In the genomic region with DNA sequence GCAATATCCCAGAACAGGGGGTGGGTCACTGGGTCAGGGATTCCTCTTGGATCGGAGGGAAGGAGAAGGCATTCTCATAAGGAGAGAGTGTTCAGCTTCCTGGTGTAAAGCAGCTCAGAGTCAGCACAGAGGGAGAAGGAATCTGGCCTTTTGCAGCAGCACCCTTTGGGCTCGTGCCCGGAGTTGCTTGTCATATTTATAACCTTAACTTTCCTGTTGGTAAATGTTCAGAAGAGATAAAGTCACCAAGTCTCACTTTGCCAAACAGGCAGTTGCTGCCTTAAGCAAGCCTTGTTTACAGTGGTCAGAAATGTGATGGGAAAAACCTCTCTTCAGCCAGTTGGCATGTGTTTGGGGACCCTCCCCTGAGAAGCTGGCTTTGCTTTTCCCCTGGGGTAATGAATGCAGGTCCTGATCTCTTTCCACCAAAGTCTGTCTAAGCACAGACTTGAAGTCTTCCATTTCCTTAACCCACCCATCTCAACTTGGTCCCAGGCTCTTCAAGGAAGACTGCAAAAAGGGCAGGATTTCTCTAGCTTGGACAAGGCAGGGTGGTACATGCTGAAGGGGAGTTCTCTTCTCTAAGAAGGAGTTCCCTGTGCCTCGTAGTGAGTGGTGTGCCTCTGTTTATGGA, we compare ENCODE assay signal across 1 cellular context.
A peak's percentile ranks its signal among the peaks of the same experiment; 100 is the strongest.
TF ChIP-seq lines count a peak whose summit lies in the region.

No MANE protein-coding gene starts in this region.

TF ChIP-seq in K562, 482 proteins besides CTCF, POLR2A, EP300 and RAD21 (continued from another document and continues in another):
- TF ChIP-seq, protein P1, sequence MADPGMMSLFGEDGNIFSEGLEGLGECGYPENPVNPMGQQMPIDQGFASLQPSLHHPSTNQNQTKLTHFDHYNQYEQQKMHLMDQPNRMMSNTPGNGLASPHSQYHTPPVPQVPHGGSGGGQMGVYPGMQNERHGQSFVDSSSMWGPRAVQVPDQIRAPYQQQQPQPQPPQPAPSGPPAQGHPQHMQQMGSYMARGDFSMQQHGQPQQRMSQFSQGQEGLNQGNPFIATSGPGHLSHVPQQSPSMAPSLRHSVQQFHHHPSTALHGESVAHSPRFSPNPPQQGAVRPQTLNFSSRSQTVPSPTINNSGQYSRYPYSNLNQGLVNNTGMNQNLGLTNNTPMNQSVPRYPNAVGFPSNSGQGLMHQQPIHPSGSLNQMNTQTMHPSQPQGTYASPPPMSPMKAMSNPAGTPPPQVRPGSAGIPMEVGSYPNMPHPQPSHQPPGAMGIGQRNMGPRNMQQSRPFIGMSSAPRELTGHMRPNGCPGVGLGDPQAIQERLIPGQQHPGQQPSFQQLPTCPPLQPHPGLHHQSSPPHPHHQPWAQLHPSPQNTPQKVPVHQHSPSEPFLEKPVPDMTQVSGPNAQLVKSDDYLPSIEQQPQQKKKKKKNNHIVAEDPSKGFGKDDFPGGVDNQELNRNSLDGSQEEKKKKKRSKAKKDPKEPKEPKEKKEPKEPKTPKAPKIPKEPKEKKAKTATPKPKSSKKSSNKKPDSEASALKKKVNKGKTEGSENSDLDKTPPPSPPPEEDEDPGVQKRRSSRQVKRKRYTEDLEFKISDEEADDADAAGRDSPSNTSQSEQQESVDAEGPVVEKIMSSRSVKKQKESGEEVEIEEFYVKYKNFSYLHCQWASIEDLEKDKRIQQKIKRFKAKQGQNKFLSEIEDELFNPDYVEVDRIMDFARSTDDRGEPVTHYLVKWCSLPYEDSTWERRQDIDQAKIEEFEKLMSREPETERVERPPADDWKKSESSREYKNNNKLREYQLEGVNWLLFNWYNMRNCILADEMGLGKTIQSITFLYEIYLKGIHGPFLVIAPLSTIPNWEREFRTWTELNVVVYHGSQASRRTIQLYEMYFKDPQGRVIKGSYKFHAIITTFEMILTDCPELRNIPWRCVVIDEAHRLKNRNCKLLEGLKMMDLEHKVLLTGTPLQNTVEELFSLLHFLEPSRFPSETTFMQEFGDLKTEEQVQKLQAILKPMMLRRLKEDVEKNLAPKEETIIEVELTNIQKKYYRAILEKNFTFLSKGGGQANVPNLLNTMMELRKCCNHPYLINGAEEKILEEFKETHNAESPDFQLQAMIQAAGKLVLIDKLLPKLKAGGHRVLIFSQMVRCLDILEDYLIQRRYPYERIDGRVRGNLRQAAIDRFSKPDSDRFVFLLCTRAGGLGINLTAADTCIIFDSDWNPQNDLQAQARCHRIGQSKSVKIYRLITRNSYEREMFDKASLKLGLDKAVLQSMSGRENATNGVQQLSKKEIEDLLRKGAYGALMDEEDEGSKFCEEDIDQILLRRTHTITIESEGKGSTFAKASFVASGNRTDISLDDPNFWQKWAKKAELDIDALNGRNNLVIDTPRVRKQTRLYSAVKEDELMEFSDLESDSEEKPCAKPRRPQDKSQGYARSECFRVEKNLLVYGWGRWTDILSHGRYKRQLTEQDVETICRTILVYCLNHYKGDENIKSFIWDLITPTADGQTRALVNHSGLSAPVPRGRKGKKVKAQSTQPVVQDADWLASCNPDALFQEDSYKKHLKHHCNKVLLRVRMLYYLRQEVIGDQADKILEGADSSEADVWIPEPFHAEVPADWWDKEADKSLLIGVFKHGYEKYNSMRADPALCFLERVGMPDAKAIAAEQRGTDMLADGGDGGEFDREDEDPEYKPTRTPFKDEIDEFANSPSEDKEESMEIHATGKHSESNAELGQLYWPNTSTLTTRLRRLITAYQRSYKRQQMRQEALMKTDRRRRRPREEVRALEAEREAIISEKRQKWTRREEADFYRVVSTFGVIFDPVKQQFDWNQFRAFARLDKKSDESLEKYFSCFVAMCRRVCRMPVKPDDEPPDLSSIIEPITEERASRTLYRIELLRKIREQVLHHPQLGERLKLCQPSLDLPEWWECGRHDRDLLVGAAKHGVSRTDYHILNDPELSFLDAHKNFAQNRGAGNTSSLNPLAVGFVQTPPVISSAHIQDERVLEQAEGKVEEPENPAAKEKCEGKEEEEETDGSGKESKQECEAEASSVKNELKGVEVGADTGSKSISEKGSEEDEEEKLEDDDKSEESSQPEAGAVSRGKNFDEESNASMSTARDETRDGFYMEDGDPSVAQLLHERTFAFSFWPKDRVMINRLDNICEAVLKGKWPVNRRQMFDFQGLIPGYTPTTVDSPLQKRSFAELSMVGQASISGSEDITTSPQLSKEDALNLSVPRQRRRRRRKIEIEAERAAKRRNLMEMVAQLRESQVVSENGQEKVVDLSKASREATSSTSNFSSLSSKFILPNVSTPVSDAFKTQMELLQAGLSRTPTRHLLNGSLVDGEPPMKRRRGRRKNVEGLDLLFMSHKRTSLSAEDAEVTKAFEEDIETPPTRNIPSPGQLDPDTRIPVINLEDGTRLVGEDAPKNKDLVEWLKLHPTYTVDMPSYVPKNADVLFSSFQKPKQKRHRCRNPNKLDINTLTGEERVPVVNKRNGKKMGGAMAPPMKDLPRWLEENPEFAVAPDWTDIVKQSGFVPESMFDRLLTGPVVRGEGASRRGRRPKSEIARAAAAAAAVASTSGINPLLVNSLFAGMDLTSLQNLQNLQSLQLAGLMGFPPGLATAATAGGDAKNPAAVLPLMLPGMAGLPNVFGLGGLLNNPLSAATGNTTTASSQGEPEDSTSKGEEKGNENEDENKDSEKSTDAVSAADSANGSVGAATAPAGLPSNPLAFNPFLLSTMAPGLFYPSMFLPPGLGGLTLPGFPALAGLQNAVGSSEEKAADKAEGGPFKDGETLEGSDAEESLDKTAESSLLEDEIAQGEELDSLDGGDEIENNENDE (IDR thresholded peaks at IDR 0.05; ENCODE audit: low read depth, low read length), result no peak
- peak; percentile 53; the same call in 1 of the 2 replicates for TF ChIP-seq BHLHE40 (IDR thresholded peaks at IDR 0.05; ENCODE audit: low read length)
- TF ChIP-seq SIN3A (IDR thresholded peaks at IDR 0.05; ENCODE audit: borderline replicate concordance in 2 of 2, control insufficient read depth in 1 of 2, low read depth in 2 of 2, low read length in 2 of 2), result no peak
- TF ChIP-seq MCM3 (IDR thresholded peaks at IDR 0.05), result no peak
- TF ChIP-seq ZEB2 (IDR thresholded peaks at IDR 0.05), result no peak
- TF ChIP-seq, protein P2, sequence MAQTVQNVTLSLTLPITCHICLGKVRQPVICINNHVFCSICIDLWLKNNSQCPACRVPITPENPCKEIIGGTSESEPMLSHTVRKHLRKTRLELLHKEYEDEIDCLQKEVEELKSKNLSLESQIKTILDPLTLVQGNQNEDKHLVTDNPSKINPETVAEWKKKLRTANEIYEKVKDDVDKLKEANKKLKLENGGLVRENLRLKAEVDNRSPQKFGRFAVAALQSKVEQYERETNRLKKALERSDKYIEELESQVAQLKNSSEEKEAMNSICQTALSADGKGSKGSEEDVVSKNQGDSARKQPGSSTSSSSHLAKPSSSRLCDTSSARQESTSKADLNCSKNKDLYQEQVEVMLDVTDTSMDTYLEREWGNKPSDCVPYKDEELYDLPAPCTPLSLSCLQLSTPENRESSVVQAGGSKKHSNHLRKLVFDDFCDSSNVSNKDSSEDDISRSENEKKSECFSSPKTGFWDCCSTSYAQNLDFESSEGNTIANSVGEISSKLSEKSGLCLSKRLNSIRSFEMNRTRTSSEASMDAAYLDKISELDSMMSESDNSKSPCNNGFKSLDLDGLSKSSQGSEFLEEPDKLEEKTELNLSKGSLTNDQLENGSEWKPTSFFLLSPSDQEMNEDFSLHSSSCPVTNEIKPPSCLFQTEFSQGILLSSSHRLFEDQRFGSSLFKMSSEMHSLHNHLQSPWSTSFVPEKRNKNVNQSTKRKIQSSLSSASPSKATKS (CRISPR knock-in tag; IDR thresholded peaks at IDR 0.05), result no peak
- no peak for TF ChIP-seq ZNF174 (CRISPR knock-in tag; IDR thresholded peaks at IDR 0.05)
- no peak for TF ChIP-seq ZNF445 (CRISPR knock-in tag; IDR thresholded peaks at IDR 0.05; ENCODE audit: low read depth)
- no peak for TF ChIP-seq GABPB2 (CRISPR knock-in tag; conservative IDR thresholded peaks at IDR 0.05)
- TF ChIP-seq, protein P3, sequence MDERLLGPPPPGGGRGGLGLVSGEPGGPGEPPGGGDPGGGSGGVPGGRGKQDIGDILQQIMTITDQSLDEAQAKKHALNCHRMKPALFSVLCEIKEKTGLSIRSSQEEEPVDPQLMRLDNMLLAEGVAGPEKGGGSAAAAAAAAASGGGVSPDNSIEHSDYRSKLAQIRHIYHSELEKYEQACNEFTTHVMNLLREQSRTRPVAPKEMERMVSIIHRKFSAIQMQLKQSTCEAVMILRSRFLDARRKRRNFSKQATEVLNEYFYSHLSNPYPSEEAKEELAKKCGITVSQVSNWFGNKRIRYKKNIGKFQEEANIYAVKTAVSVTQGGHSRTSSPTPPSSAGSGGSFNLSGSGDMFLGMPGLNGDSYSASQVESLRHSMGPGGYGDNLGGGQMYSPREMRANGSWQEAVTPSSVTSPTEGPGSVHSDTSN (CRISPR knock-in tag; IDR thresholded peaks at IDR 0.05; ENCODE audit: low read depth), result no peak
- TF ChIP-seq, protein P3 (tag; conservative IDR thresholded peaks at IDR 0.05; ENCODE audit: low read depth), result peak; percentile 40; the same call in 1 of the 2 replicates
- TF ChIP-seq PHF21A (IDR thresholded peaks at IDR 0.05; ENCODE audit: borderline replicate concordance, low read depth), result no peak
- no peak for TF ChIP-seq ZFP36 (IDR thresholded peaks at IDR 0.05; ENCODE audit: low read depth, low read length, partially characterized antibody)
- TF ChIP-seq, protein P4, sequence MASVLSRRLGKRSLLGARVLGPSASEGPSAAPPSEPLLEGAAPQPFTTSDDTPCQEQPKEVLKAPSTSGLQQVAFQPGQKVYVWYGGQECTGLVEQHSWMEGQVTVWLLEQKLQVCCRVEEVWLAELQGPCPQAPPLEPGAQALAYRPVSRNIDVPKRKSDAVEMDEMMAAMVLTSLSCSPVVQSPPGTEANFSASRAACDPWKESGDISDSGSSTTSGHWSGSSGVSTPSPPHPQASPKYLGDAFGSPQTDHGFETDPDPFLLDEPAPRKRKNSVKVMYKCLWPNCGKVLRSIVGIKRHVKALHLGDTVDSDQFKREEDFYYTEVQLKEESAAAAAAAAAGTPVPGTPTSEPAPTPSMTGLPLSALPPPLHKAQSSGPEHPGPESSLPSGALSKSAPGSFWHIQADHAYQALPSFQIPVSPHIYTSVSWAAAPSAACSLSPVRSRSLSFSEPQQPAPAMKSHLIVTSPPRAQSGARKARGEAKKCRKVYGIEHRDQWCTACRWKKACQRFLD (CRISPR knock-in tag; IDR thresholded peaks at IDR 0.05), result 0 out of 2 replicates have a peak, but pooled peaks have one; percentile 16
- TF ChIP-seq, protein P5, sequence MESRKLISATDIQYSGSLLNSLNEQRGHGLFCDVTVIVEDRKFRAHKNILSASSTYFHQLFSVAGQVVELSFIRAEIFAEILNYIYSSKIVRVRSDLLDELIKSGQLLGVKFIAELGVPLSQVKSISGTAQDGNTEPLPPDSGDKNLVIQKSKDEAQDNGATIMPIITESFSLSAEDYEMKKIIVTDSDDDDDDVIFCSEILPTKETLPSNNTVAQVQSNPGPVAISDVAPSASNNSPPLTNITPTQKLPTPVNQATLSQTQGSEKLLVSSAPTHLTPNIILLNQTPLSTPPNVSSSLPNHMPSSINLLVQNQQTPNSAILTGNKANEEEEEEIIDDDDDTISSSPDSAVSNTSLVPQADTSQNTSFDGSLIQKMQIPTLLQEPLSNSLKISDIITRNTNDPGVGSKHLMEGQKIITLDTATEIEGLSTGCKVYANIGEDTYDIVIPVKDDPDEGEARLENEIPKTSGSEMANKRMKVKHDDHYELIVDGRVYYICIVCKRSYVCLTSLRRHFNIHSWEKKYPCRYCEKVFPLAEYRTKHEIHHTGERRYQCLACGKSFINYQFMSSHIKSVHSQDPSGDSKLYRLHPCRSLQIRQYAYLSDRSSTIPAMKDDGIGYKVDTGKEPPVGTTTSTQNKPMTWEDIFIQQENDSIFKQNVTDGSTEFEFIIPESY (CRISPR knock-in tag; IDR thresholded peaks at IDR 0.05), result no peak
- TF ChIP-seq, protein P6, sequence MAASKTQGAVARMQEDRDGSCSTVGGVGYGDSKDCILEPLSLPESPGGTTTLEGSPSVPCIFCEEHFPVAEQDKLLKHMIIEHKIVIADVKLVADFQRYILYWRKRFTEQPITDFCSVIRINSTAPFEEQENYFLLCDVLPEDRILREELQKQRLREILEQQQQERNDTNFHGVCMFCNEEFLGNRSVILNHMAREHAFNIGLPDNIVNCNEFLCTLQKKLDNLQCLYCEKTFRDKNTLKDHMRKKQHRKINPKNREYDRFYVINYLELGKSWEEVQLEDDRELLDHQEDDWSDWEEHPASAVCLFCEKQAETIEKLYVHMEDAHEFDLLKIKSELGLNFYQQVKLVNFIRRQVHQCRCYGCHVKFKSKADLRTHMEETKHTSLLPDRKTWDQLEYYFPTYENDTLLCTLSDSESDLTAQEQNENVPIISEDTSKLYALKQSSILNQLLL (CRISPR knock-in tag; IDR thresholded peaks at IDR 0.05; ENCODE audit: borderline replicate concordance), result no peak
- TF ChIP-seq FOXK2 (conservative IDR thresholded peaks at IDR 0.05 in 1 of 2, IDR thresholded peaks at IDR 0.05 in 1 of 2; ENCODE audit: low read depth in 2 of 2), result no peak
- TF ChIP-seq, protein P7, sequence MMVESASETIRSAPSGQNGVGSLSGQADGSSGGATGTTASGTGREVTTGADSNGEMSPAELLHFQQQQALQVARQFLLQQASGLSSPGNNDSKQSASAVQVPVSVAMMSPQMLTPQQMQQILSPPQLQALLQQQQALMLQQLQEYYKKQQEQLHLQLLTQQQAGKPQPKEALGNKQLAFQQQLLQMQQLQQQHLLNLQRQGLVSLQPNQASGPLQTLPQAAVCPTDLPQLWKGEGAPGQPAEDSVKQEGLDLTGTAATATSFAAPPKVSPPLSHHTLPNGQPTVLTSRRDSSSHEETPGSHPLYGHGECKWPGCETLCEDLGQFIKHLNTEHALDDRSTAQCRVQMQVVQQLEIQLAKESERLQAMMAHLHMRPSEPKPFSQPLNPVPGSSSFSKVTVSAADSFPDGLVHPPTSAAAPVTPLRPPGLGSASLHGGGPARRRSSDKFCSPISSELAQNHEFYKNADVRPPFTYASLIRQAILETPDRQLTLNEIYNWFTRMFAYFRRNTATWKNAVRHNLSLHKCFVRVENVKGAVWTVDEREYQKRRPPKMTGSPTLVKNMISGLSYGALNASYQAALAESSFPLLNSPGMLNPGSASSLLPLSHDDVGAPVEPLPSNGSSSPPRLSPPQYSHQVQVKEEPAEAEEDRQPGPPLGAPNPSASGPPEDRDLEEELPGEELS (CRISPR knock-in tag; IDR thresholded peaks at IDR 0.05; ENCODE audit: borderline replicate concordance), result no peak
- TF ChIP-seq ZNF696 (CRISPR knock-in tag; conservative IDR thresholded peaks at IDR 0.05), result no peak
- no peak for TF ChIP-seq HCFC1 (IDR thresholded peaks at IDR 0.05; ENCODE audit: low read depth, low read length)
- no peak for TF ChIP-seq NCOA4 (IDR thresholded peaks at IDR 0.05; ENCODE audit: partially characterized antibody)
- TF ChIP-seq LCOR (CRISPR knock-in tag; IDR thresholded peaks at IDR 0.05), result no peak
- 0 out of 4 replicates have a peak, but pooled peaks of 1 of the 2 experiments have one; percentile 22 for TF ChIP-seq MAZ (CRISPR knock-in tag; conservative IDR thresholded peaks at IDR 0.05 in 1 of 2, IDR thresholded peaks at IDR 0.05 in 1 of 2)
- no peak for TF ChIP-seq RBM39 (optimal IDR thresholded peaks at IDR 0.05; ENCODE audit: low read depth, low read length)
- TF ChIP-seq NCOA1 (IDR thresholded peaks at IDR 0.05; ENCODE audit: low read depth), result no peak
